8 cellular contexts compared by ENCODE assay signal in genomic region chr6:159427335-159427734, GRCh38.
"Had no signal": no experiment of that assay in that cellular context is flagged by ENCODE, and none has a peak within 500 bp of the region (broad histone marks: within the 10 kb centered on the region; RNA-seq: fewer than 3 reads in every experiment).

No MANE protein-coding gene starts in this region.

- H3K4me3 ChIP-seq: GM12878 had no signal

- DNase-seq: GDM1, GF-D8 had no signal

- ATAC-seq: GM12878 had no signal

- FAIRE-seq: G401.6, GM12878, GM12891, GM12892, GM18507, GM19239 had no signal
